ENCODE assay signal across 21 cellular contexts in the genomic region with DNA sequence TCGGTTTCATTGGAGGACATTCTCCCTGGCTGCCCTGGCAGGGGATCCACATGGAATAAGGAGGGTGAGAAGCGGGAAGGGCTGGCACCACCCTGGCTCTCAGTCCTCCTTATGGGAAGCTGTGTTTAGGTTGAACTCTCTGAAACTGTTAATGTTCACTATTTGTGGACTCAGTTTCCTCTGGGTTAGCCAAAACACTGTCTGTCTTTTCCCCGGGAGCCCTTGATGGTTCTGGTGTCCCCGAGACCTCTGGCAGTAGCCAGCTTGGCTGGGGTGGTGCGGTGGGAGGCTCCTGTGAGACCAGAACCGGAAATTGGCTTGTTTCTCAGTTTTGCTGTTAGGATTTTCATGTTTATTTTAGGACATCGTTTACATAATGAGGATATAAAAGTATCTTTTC. TPM values are rescaled to one million over a fixed set of nuclear protein-coding genes. Genes with fewer than 3 reads are reported as not detected.
A peak's percentile ranks its signal among the peaks of the same experiment; 100 is the strongest.
DNase-seq lines count a peak whose midpoint lies in the region; ATAC-seq and TF ChIP-seq lines count a peak whose summit lies in the region.
"Had no signal": no experiment of that assay in that cellular context is flagged by ENCODE, and none has a peak within 500 bp of the region (broad histone marks: within the 10 kb centered on the region; RNA-seq: fewer than 3 reads in every experiment).

No MANE protein-coding gene starts in this region.

- peak overlapping the region; percentile 83 for H4K5ac ChIP-seq in IMR-90 (ENCODE audit: low read depth, low read length)

- H3K14ac ChIP-seq in IMR-90 (replicated peaks; ENCODE audit: low read depth, low read length) = peak overlapping the region; percentile 87

- no CpG with 5 or more reads among the region's 7 CpGs for WGBS in IMR-90 (ENCODE audit: extremely low coverage in 2 of 2, insufficient read length in 1 of 2), 2 experiments

- H3K79me1 ChIP-seq in IMR-90 (ENCODE audit: low read depth in 1 of 2, low read length in 2 of 2) = peaks cover 19 to 55% of the 10 kb centered on the region in 2 experiments

- H2BK5ac ChIP-seq in IMR-90 (ENCODE audit: low read depth, low read length, poor library complexity, severe bottlenecking) = no peak overlapping the region

- H3K4me1 ChIP-seq in IMR-90 (ENCODE audit: control insufficient read depth, insufficient read depth, low read length) = peaks cover 20% of the 10 kb centered on the region
- H3K4me1 ChIP-seq: Peyer's patch had no signal

- H2BK120ac ChIP-seq in IMR-90 (ENCODE audit: low read depth, low read length) = peak overlapping the region; percentile 81

- CTCF ChIA-PET in IMR-90 (lab: Yijun Ruan, JAX) = no interaction called here

- H3K4me2 ChIP-seq in IMR-90 (ENCODE audit: low read depth, low read length) = no peak overlapping the region
- H3K4me2 ChIP-seq: KMS-11 had no signal

- no TSS peak for BruUV-seq in IMR-90 (replicated peaks; lab: Mats Ljungman, UMichigan)

- intact Hi-C loops in IMR-90 (cut with micrococcal nuclease) = no loop called here

- peak overlapping the region; percentile 17; the same call in 1 of the 3 replicates for H2BK15ac ChIP-seq in IMR-90 (ENCODE audit: low read depth, low read length)

- H3K4ac ChIP-seq in IMR-90 (ENCODE audit: low read depth, low read length) = peak overlapping the region; percentile 74

- peaks cover 34% of the 10 kb centered on the region for H3K36me3 ChIP-seq in IMR-90 (ENCODE audit: control insufficient read depth, insufficient read depth, low read length)

- no peak overlapping the region for H3K4me3 ChIP-seq in IMR-90 (ENCODE audit: insufficient read depth, low read depth, low read length)
- H3K4me3 ChIP-seq: GM23248, HAP-1, Peyer's patch, SJCRH30 had no signal

- H2BK20ac ChIP-seq in IMR-90 (ENCODE audit: low read depth, low read length) = peak overlapping the region; percentile 55

- H3K4me3 Mint-ChIP-seq in stimulated activated effector memory CD8-positive, alpha-beta T cell treated with anti-CD3 and anti-CD28 coated beads, Interleukin-12 subunit alpha, Interleukin-12 subunit beta, amount 100 ng/mL, for 72 hours = no peak overlapping the region
- H3K4me3 Mint-ChIP-seq: CD4-positive, alpha-beta T cell had no signal

- H3K9me3 ChIP-seq in IMR-90 (ENCODE audit: control insufficient read depth, insufficient read depth, low read length) = no peaks in the 10 kb centered on the region
- H3K9me3 ChIP-seq: HAP-1, Peyer's patch, SJCRH30 had no signal

- TF ChIP-seq CTCF in IMR-90 (conservative IDR thresholded peaks at IDR 0.05; ENCODE audit: low read depth, low read length) = no peak

- 0 out of 2 replicates have a peak, but pooled peaks cover 3% of the 10 kb centered on the region for H4K20me1 ChIP-seq in IMR-90 (ENCODE audit: insufficient read depth, low read length)

- no peak for TF ChIP-seq POLR2A in IMR-90 (IDR thresholded peaks at IDR 0.05; ENCODE audit: low read depth, low read length)

- H3K9me3 Mint-ChIP-seq in stimulated activated effector memory CD8-positive, alpha-beta T cell treated with anti-CD3 and anti-CD28 coated beads, Interleukin-12 subunit alpha, Interleukin-12 subunit beta, amount 100 ng/mL, for 72 hours = no peaks in the 10 kb centered on the region
- H3K9me3 Mint-ChIP-seq: CD4-positive, alpha-beta T cell had no signal

- H3K36me3 Mint-ChIP-seq in stimulated activated effector memory CD8-positive, alpha-beta T cell treated with anti-CD3 and anti-CD28 coated beads, Interleukin-12 subunit alpha, Interleukin-12 subunit beta, amount 100 ng/mL, for 72 hours = peaks cover 82% of the 10 kb centered on the region

- peak overlapping the region; percentile 70; the same call in 1 of the 2 replicates for H3K23ac ChIP-seq in IMR-90 (ENCODE audit: low read depth, low read length)

- POLR2A ChIA-PET in IMR-90 (lab: Charles Lee; ENCODE audit: unreplicated experiment) = no interaction called here

- no peak overlapping the region for H2AK9ac ChIP-seq in IMR-90 (replicated peaks; ENCODE audit: low read depth, low read length, poor library complexity)

- H2AK5ac ChIP-seq in IMR-90 (ENCODE audit: low read depth, low read length) = peak overlapping the region; percentile 66; the same call in 1 of the 2 replicates

- peak overlapping the region; percentile 70 for H3K18ac ChIP-seq in IMR-90 (ENCODE audit: low read depth, low read length)

- H4K91ac ChIP-seq in IMR-90 (ENCODE audit: insufficient read depth, low read depth, low read length) = peak overlapping the region; percentile 63

- peak overlapping the region; percentile 37 for H3K27ac ChIP-seq in IMR-90 (ENCODE audit: insufficient read depth, low read length)
- peak overlapping the region; percentile 73 for H3K27ac ChIP-seq in angular gyrus (ENCODE audit: low read depth, low read length)
- H3K27ac ChIP-seq: GM23248, KMS-11, Peyer's patch, SJCRH30 had no signal

- H3K4me1 Mint-ChIP-seq in stimulated activated effector memory CD8-positive, alpha-beta T cell treated with anti-CD3 and anti-CD28 coated beads, Interleukin-12 subunit alpha, Interleukin-12 subunit beta, amount 100 ng/mL, for 72 hours = peaks cover 11% of the 10 kb centered on the region

- dilution Hi-C loops in IMR-90 (cut with HindIII; ENCODE audit: low sequenced_read_pairs, unreplicated experiment) = no loop called here

- H3K27ac Mint-ChIP-seq in stimulated activated effector memory CD8-positive, alpha-beta T cell treated with anti-CD3 and anti-CD28 coated beads, Interleukin-12 subunit alpha, Interleukin-12 subunit beta, amount 100 ng/mL, for 72 hours = peak overlapping the region; percentile 67
- H3K27ac Mint-ChIP-seq: CD4-positive, alpha-beta T cell had no signal

- DNase-seq in IMR-90 = no peak
- no peak for DNase-seq in left lobe of liver (ENCODE audit: low spot score)
- DNase-seq in stimulated activated effector memory CD8-positive, alpha-beta T cell treated with anti-CD3 and anti-CD28 coated beads, Interleukin-12 subunit alpha, Interleukin-12 subunit beta, amount 100 ng/mL, for 72 hours (ENCODE audit: low spot score in 2 of 2) = no peak
- DNase-seq in activated CD4-positive, alpha-beta T cell treated with anti-CD3 and anti-CD28 coated beads for 1 hour = no peak
- DNase-seq in GM19238 (ENCODE audit: insufficient read length, low spot score) = no peak
- DNase-seq: CD4-positive, alpha-beta T cell; COR-L47; DMS79; GM23248; NCI-H1105 treated with DMSO at 0.1 percent for 48 hours; NCI-H2081; NCI-H2171; NCI-H524 treated with DMSO at 0.1 percent for 48 hours; NCI-H82; Peyer's patch; SJCRH30 had no signal

- H3K9me1 ChIP-seq in IMR-90 (ENCODE audit: insufficient read depth, low read length) = peaks cover 34% of the 10 kb centered on the region

- H4K8ac ChIP-seq in IMR-90 (ENCODE audit: low read depth in 2 of 2, low read length in 2 of 2) = peak overlapping the region; percentile 46 to 51

- no peak overlapping the region for H3K56ac ChIP-seq in IMR-90 (ENCODE audit: extremely low read depth, insufficient read depth, low read length)

- H2AFZ ChIP-seq in IMR-90 (replicated peaks; ENCODE audit: low read length, poor library complexity) = no peak overlapping the region
- H2AFZ ChIP-seq: GM23248 had no signal

- no peaks in the 10 kb centered on the region for H3K27me3 ChIP-seq in IMR-90 (ENCODE audit: control insufficient read depth, insufficient read depth, low read length)
- H3K27me3 ChIP-seq: Peyer's patch, SJCRH30 had no signal

- H3K9ac ChIP-seq in IMR-90 (ENCODE audit: low read depth, low read length) = 0 out of 2 replicates have a peak overlapping the region, but pooled peaks have one; percentile 22
- H3K9ac ChIP-seq: GM23248, KMS-11 had no signal

- TF ChIP-seq RAD21 in IMR-90 (IDR thresholded peaks at IDR 0.05; ENCODE audit: low read length) = no peak

- ATAC-seq in IMR-90 (ENCODE audit: low read depth) (no peak), left lobe of liver (peak; percentile 38), GM21528 (IDR thresholded peaks at IDR 0.05; ENCODE audit: low FRiP score, unreplicated experiment) (no peak)
- ATAC-seq in stimulated activated effector memory CD8-positive, alpha-beta T cell treated with anti-CD3 and anti-CD28 coated beads, Interleukin-12 subunit alpha, Interleukin-12 subunit beta, amount 100 ng/mL, for 72 hours = no peak

- in situ Hi-C loops in IMR-90 (cut with MboI; ENCODE audit: low sequenced_read_pairs) = no loop called here

TF ChIP-seq in IMR-90, 13 proteins besides CTCF, POLR2A, EP300 and RAD21:
- no peak for TF ChIP-seq SMC3 (IDR thresholded peaks at IDR 0.05; ENCODE audit: low read depth, low read length)
- TF ChIP-seq MXI1 (IDR thresholded peaks at IDR 0.05; ENCODE audit: borderline replicate concordance, low read depth, low read length) = no peak
- TF ChIP-seq BHLHE40 (IDR thresholded peaks at IDR 0.05; ENCODE audit: low read depth, low read length) = no peak
- TF ChIP-seq CHD1 (IDR thresholded peaks at IDR 0.05; ENCODE audit: low read depth, low read length) = no peak
- TF ChIP-seq FOS (IDR thresholded peaks at IDR 0.05; ENCODE audit: low read depth, low read length) = no peak

RNA-seq across cellular contexts. Expression of a gene that starts 48.3 kb away (rescaled TPM):
- total RNA-seq in IMR-90 (2012; rRNA removed) (not detected in 2 replicates), left lobe of liver (0.53 TPM)
- polyA plus RNA-seq in IMR-90 (2012; rRNA removed) = 0.29 and 0.46 TPM in 2 replicates
- polyA plus RNA-seq in IMR-90 (2012; cell fraction: cytosol; rRNA removed) = 0.21 and 0.24 TPM in 2 replicates
- 0.18 and 1.1 TPM in 2 replicates for polyA plus RNA-seq in IMR-90 (2012; cell fraction: nucleus; rRNA removed; ENCODE audit: low replicate concordance)
- total RNA-seq: GM23248, OCI-LY7, Peyer's patch, SJCRH30 had no signal
